ENCODE assay signal across 2 cellular contexts in genomic region chr1:156897078-156897825, GRCh38.
TF ChIP-seq lines count a peak whose summit lies in the region.

No MANE protein-coding gene starts in this region.

TF ChIP-seq in liver, 16 proteins besides CTCF, POLR2A, EP300 and RAD21:
- TF ChIP-seq NR2F2 (IDR thresholded peaks at IDR 0.05) (no peak), EGR1 (IDR thresholded peaks at IDR 0.05; ENCODE audit: low read depth in 2 of 2) (no peak), HNF4G (IDR thresholded peaks at IDR 0.05) (no peak), MAX (IDR thresholded peaks at IDR 0.05) (no peak), TAF1 (conservative IDR thresholded peaks at IDR 0.05) (no peak)

TF ChIP-seq in HepG2, 621 proteins besides CTCF, POLR2A, EP300 and RAD21:
- TF ChIP-seq ZSCAN31 (CRISPR knock-in tag; IDR thresholded peaks at IDR 0.05; ENCODE audit: low read depth) = no peak
- no peak for TF ChIP-seq PLRG1 (conservative IDR thresholded peaks at IDR 0.05)
